In the genomic region with DNA sequence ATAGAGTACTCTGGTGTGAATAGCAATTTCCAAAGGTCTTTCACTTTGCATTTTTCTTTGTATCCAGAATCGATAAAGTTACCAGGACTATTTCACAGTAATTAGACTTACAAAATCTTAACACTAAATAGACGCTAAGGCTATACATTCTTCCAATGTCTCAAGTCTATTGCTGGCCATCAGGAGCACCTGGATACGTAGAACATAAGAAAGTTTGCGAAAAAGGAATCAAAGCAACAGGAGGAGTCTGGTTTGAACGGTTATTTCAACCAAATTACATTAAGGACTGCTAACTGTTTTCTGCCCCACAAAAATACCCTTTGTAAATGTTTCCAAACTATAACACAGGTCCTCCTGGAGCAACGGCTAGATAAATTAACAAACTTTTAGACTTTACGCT, we compare ENCODE assay signal across 9 cellular contexts. TPM values are rescaled to one million over a fixed set of nuclear protein-coding genes. Genes with fewer than 3 reads are reported as not detected.
DNase-seq lines count a peak whose midpoint lies in the region; ATAC-seq and TF ChIP-seq lines count a peak whose summit lies in the region.
"Had no signal": no experiment of that assay in that cellular context is flagged by ENCODE, and none has a peak within 500 bp of the region (broad histone marks: within the 10 kb centered on the region; RNA-seq: fewer than 3 reads in every experiment).

No MANE protein-coding gene starts in this region.

- peaks cover 31% of the 10 kb centered on the region for H3K36me3 Mint-ChIP-seq in stimulated activated memory B cell treated with anti-CD40 and anti-IgM and Interleukin-4, amounts not matched to agents 10 μg/mL and 1 μg/mL and 100 μg/mL, for 72 hours

- DNase-seq in NCI-H1417 (lab: John Stamatoyannopoulos, UW): peak in 2 of 3 experiments; percentile 30 to 67
- DNase-seq in NCI-H1417 treated with DMSO at 0.1 percent for 48 hours (lab: John Stamatoyannopoulos, UW): no peak
- DNase-seq in WERI-Rb-1: no peak
- DNase-seq in glomerular visceral epithelial cell (ENCODE audit: extremely low spot score): no peak
- DNase-seq in NCI-H2227 treated with DMSO at 0.1 percent for 48 hours (lab: John Stamatoyannopoulos, UW): no peak
- no peak for DNase-seq in HuH-7.5 (ENCODE audit: low spot score)
- DNase-seq: AML-193 had no signal

- H3K27me3 ChIP-seq in WERI-Rb-1 (ENCODE audit: insufficient read depth, low read depth, severe bottlenecking): no peaks in the 10 kb centered on the region
- H3K27me3 ChIP-seq in gastroesophageal sphincter: no peaks in the 10 kb centered on the region

- H3K9me3 ChIP-seq in WERI-Rb-1 (ENCODE audit: severe bottlenecking) (no peaks in the 10 kb centered on the region), gastroesophageal sphincter (no peaks in the 10 kb centered on the region)

- H3K27ac Mint-ChIP-seq in stimulated activated memory B cell treated with anti-CD40 and anti-IgM and Interleukin-4, amounts not matched to agents 10 μg/mL and 1 μg/mL and 100 μg/mL, for 72 hours: peak overlapping the region; percentile 97

- TF ChIP-seq EP300 in gastroesophageal sphincter (IDR thresholded peaks at IDR 0.05): no peak

- peak overlapping the region; percentile 95 for H3K27ac ChIP-seq in WERI-Rb-1
- H3K27ac ChIP-seq in gastroesophageal sphincter: peak overlapping the region; percentile 99

- no peak for TF ChIP-seq CTCF in WERI-Rb-1 (IDR thresholded peaks at IDR 0.05; ENCODE audit: low read depth, low read length)
- no peak for TF ChIP-seq CTCF in gastroesophageal sphincter (IDR thresholded peaks at IDR 0.05)

- H3K4me3 Mint-ChIP-seq in stimulated activated memory B cell treated with anti-CD40 and anti-IgM and Interleukin-4, amounts not matched to agents 10 μg/mL and 1 μg/mL and 100 μg/mL, for 72 hours: peak overlapping the region; percentile 95

- H3K4me1 Mint-ChIP-seq in stimulated activated memory B cell treated with anti-CD40 and anti-IgM and Interleukin-4, amounts not matched to agents 10 μg/mL and 1 μg/mL and 100 μg/mL, for 72 hours: peaks cover 42% of the 10 kb centered on the region

- no peaks in the 10 kb centered on the region for H3K9me3 Mint-ChIP-seq in stimulated activated memory B cell treated with anti-CD40 and anti-IgM and Interleukin-4, amounts not matched to agents 10 μg/mL and 1 μg/mL and 100 μg/mL, for 72 hours

- TF ChIP-seq POLR2A in gastroesophageal sphincter (IDR thresholded peaks at IDR 0.05): no peak

- H3K4me3 ChIP-seq in WERI-Rb-1 (ENCODE audit: low read depth, low read length): peak overlapping the region; percentile 86
- peak overlapping the region in 1 of 2 donors; percentile 88 for H3K4me3 ChIP-seq in gastroesophageal sphincter

- no peak for ATAC-seq in gastroesophageal sphincter
- no peak for ATAC-seq in stimulated activated memory B cell treated with anti-CD40 and anti-IgM and Interleukin-4, amounts not matched to agents 10 μg/mL and 1 μg/mL and 100 μg/mL, for 72 hours

- H3K27me3 Mint-ChIP-seq in stimulated activated memory B cell treated with anti-CD40 and anti-IgM and Interleukin-4, amounts not matched to agents 10 μg/mL and 1 μg/mL and 100 μg/mL, for 72 hours: no peaks in the 10 kb centered on the region

- 58 to 66% methylated on average over 7 of the region's 7 CpGs for WGBS in gastroesophageal sphincter (ENCODE audit: low coverage in 1 of 2), 2 donors

- H3K4me1 ChIP-seq in gastroesophageal sphincter: peaks cover 15 to 40% (median 24%) of the 10 kb centered on the region in 3 donors

- H3K36me3 ChIP-seq in WERI-Rb-1 (peaks cover 31% of the 10 kb centered on the region), gastroesophageal sphincter (peaks cover 0 to 12% of the 10 kb centered on the region in 2 donors)

RNA-seq across cellular contexts. Expression of a gene that starts 1.4 kb away (rescaled TPM):
- 10 to 100 TPM; 58.4 to 87.8 (median 73.1) TPM for total RNA-seq in gastroesophageal sphincter

RNA-seq across cellular contexts. Expression of a gene that starts 53.4 kb away (rescaled TPM):
- 100 to 1,000 TPM in 1 of 4 donors, 10 to 100 TPM in 3; 55.5 to 111 (median 89.2) TPM for total RNA-seq in gastroesophageal sphincter

Comparison
In these comparisons a context has a peak if more than half of its experiments do, and no peak if none do; other contexts are left out.
1. DNase-seq: peak in NCI-H1417 (2 of 3); none in NCI-H1417 treated with DMSO at 0.1 percent for 48 hours (single experiment), WERI-Rb-1 (single experiment), glomerular visceral epithelial cell (single experiment), NCI-H2227 treated with DMSO at 0.1 percent for 48 hours (single experiment) and HuH-7.5 (single experiment).